ENCODE assay signal across 8 cellular contexts in the genomic region with DNA sequence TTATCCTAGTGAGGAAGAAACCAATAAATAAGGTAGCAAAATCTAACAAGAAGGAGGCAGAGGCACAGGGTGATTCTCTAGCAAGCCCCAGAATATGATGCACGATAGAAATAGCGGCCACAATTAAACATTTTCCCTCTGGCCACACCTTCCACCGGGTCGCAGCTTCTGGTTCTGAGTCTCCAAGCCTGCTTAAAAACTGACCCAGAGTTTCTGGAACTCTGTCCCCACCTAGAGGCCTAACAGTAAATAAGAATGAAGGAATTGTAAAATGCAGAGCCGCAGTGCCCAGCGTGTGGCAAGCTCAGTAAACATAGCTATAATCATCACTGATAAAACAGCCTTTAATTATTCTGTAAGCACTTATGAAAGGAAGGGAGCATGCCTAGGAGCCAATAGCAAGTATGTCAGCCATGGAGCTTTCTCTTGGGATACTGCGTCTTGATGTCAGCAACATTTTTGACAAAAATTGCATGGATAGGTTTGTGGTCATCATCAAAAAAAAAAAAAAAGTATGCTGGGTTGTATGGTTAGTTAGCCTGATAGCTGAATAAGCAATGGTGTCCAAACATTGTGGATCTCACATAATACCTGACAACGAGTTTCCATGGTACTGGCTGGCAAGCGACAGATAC.
DNase-seq lines count a peak whose midpoint lies in the region; ATAC-seq and TF ChIP-seq lines count a peak whose summit lies in the region.

No MANE protein-coding gene starts in this region.

- no peaks in the 10 kb centered on the region for H3K27me3 Mint-ChIP-seq in WTC11 (ENCODE audit: low read depth)

- CTCF ChIA-PET in WTC11 (lab: Charles Lee) = interaction anchor here (0.5 to 2.4 kb wide), 28 partner anchors 8 to 1186 kb away, joined by 3 to 16 read pairs (median 5); no protein-coding TSS in a partner anchor

- ATAC-seq in GM19351 (IDR thresholded peaks at IDR 0.05; ENCODE audit: unreplicated experiment) (peak; percentile 58), WTC11 (peak; percentile 92), HG03095 (IDR thresholded peaks at IDR 0.05; ENCODE audit: unreplicated experiment) (no peak)

- TF ChIP-seq CTCF in AG09309 (IDR thresholded peaks at IDR 0.05; ENCODE audit: control insufficient read depth, insufficient read depth, low read depth, low read length, missing control alignments) = peak; percentile 57
- peak; percentile 46 for TF ChIP-seq CTCF in WTC11 (IDR thresholded peaks at IDR 0.05)

- no peak overlapping the region for H3K4me3 Mint-ChIP-seq in WTC11

- peaks cover 14% of the 10 kb centered on the region for H3K9me3 Mint-ChIP-seq in WTC11

- H3K4me3 ChIP-seq in AG09309 (ENCODE audit: control insufficient read depth, low read depth, low read length) = no peak overlapping the region

- DNase-seq in AG09309 (ENCODE audit: low read depth) (peak; percentile 20), NCI-H2081 (lab: John Stamatoyannopoulos, UW) (peak; percentile 87 to 90), WTC11 (ENCODE audit: low spot score) (peak; percentile 32), inferior parietal cortex (ENCODE audit: extremely low spot score) (peak; percentile 74)
- no peak for DNase-seq in stimulated activated CD4-positive, alpha-beta T cell treated with anti-CD3 and anti-CD28 coated beads, Interleukin-12 subunit alpha, Interleukin-12 subunit beta, amount 100 ng/mL, for 4 hours
- DNase-seq in activated effector memory CD4-positive, alpha-beta T cell treated with Interleukin-2 at 50 U/mL for 16 hours = no peak

- peaks cover 44% of the 10 kb centered on the region for H3K4me1 Mint-ChIP-seq in WTC11

- H3K27ac Mint-ChIP-seq in WTC11 = no peak overlapping the region

- H3K36me3 Mint-ChIP-seq in WTC11 = peaks cover 12% of the 10 kb centered on the region; the same call in 1 of the 2 replicates

- POLR2A ChIA-PET in WTC11 (lab: Charles Lee) = no interaction called here

TF ChIP-seq in WTC11, 78 proteins besides CTCF, POLR2A, EP300 and RAD21:
- TF ChIP-seq, protein P1, sequence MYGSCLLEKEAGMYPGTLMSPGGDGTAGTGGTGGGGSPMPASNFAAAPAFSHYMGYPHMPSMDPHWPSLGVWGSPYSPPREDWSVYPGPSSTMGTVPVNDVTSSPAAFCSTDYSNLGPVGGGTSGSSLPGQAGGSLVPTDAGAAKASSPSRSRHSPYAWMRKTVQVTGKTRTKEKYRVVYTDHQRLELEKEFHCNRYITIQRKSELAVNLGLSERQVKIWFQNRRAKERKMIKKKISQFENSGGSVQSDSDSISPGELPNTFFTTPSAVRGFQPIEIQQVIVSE (CRISPR knock-in tag; IDR thresholded peaks at IDR 0.05; ENCODE audit: borderline replicate concordance) = no peak
- TF ChIP-seq CREM (CRISPR knock-in tag; IDR thresholded peaks at IDR 0.05) (no peak), SMAD3 (CRISPR knock-in tag; IDR thresholded peaks at IDR 0.05; ENCODE audit: borderline replicate concordance) (no peak)

Comparison
In these comparisons a context has a peak if more than half of its experiments do, and no peak if none do; other contexts are left out.
1. DNase-seq: peak in AG09309 (single experiment), NCI-H2081 (2 of 2), WTC11 (single experiment) and inferior parietal cortex (single experiment); none in stimulated activated CD4-positive, alpha-beta T cell treated with anti-CD3 and anti-CD28 coated beads, Interleukin-12 subunit alpha, Interleukin-12 subunit beta, amount 100 ng/mL, for 4 hours (single experiment) and activated effector memory CD4-positive, alpha-beta T cell treated with Interleukin-2 at 50 U/mL for 16 hours (single experiment).